In genomic region chr12:54414191-54414525, GRCh38 we compare ENCODE assay signal across 13 cellular contexts. TPM values are rescaled to one million over a fixed set of nuclear protein-coding genes. Genes with fewer than 3 reads are reported as not detected.
A peak's percentile ranks its signal among the peaks of the same experiment; 100 is the strongest.
DNase-seq lines count a peak whose midpoint lies in the region; ATAC-seq and TF ChIP-seq lines count a peak whose summit lies in the region.
"Had no signal": no experiment of that assay in that cellular context is flagged by ENCODE, and none has a peak within 500 bp of the region (broad histone marks: within the 10 kb centered on the region; RNA-seq: fewer than 3 reads in every experiment).

No MANE protein-coding gene starts in this region.

- H3K36me3 Mint-ChIP-seq in HFFc6 (ENCODE audit: low read depth): peaks cover 18% of the 10 kb centered on the region
- no peaks in the 10 kb centered on the region for H3K36me3 Mint-ChIP-seq in natural killer cell treated with Interleukin-12 subunit alpha and Interleukin-12 subunit beta and Interleukin-15 and Interleukin-18, amount 100 ng/mL, for 72 hours

- H3K36me3 ChIP-seq in A673 (ENCODE audit: insufficient read depth, low read length, poor library complexity, severe bottlenecking) (peaks cover 2% of the 10 kb centered on the region), breast epithelium (no peaks in the 10 kb centered on the region)

- no peak for TF ChIP-seq POLR2A in breast epithelium (IDR thresholded peaks at IDR 0.05)

- POLR2A ChIA-PET in A673 (lab: Charles Lee; ENCODE audit: low non-redundant PET): interaction anchor here (0.5 to 0.6 kb wide), 2 partner anchors 17 to 150 kb away, joined by 3 to 4 read pairs; no protein-coding TSS in a partner anchor

- H3K27me3 ChIP-seq in A673 (replicated peaks; ENCODE audit: insufficient read depth, low read depth, low read length, poor library complexity) (no peaks in the 10 kb centered on the region), breast epithelium (no peaks in the 10 kb centered on the region)
- H3K27me3 ChIP-seq: testis had no signal

- no TSS peak for BruUV-seq in A673 (replicated peaks; lab: Mats Ljungman, UMichigan)

- peaks cover 68% of the 10 kb centered on the region for H3K4me1 Mint-ChIP-seq in HFFc6 (ENCODE audit: low read depth)
- H3K4me1 Mint-ChIP-seq in natural killer cell treated with Interleukin-12 subunit alpha and Interleukin-12 subunit beta and Interleukin-15 and Interleukin-18, amount 100 ng/mL, for 72 hours (ENCODE audit: low read depth in 2 of 2): peaks cover 54 to 56% of the 10 kb centered on the region in 2 donors

- no peaks in the 10 kb centered on the region for H3K9me3 ChIP-seq in A673 (ENCODE audit: low read depth, low read length, poor library complexity, severe bottlenecking)
- no peaks in the 10 kb centered on the region for H3K9me3 ChIP-seq in breast epithelium
- H3K9me3 ChIP-seq: testis had no signal

- H3K4me1 ChIP-seq in A673 (ENCODE audit: insufficient read depth, low read length, poor library complexity, severe bottlenecking) (peaks cover 61% of the 10 kb centered on the region), breast epithelium (peaks cover 0 to 5% of the 10 kb centered on the region in 2 donors)
- H3K4me1 ChIP-seq: testis had no signal

- peak overlapping the region; percentile 47; the same call in 1 of the 2 replicates for H3K4me3 Mint-ChIP-seq in HFFc6
- H3K4me3 Mint-ChIP-seq in natural killer cell treated with Interleukin-12 subunit alpha and Interleukin-12 subunit beta and Interleukin-15 and Interleukin-18, amount 100 ng/mL, for 72 hours: peak overlapping the region; percentile 83

- peaks cover 2% of the 10 kb centered on the region for H3K27me3 Mint-ChIP-seq in HFFc6 (ENCODE audit: insufficient read depth)
- H3K27me3 Mint-ChIP-seq in natural killer cell treated with Interleukin-12 subunit alpha and Interleukin-12 subunit beta and Interleukin-15 and Interleukin-18, amount 100 ng/mL, for 72 hours: no peaks in the 10 kb centered on the region

- H3K27ac ChIP-seq in A673 (ENCODE audit: low read depth, low read length, poor library complexity, severe bottlenecking): peak overlapping the region; percentile 77
- H3K27ac ChIP-seq in breast epithelium: peak overlapping the region; percentile 50 to 82
- H3K27ac ChIP-seq: testis had no signal

- no peaks in the 10 kb centered on the region for H3K9me3 Mint-ChIP-seq in HFFc6
- H3K9me3 Mint-ChIP-seq in natural killer cell treated with Interleukin-12 subunit alpha and Interleukin-12 subunit beta and Interleukin-15 and Interleukin-18, amount 100 ng/mL, for 72 hours: no peaks in the 10 kb centered on the region

- CTCF ChIA-PET in A673 (lab: Charles Lee): no interaction called here

- intact Hi-C loops in A673 (cut with micrococcal nuclease; ENCODE audit: unreplicated experiment): no loop called here
- intact Hi-C loops in breast epithelium (cut with DNase I; ENCODE audit: low total_unique reads): no loop called here

- TF ChIP-seq CTCF in A673 (conservative IDR thresholded peaks at IDR 0.05; ENCODE audit: low read depth, low read length) (no peak), HFFc6 (IDR thresholded peaks at IDR 0.05) (no peak), breast epithelium (IDR thresholded peaks at IDR 0.05) (no peak), omental fat pad (IDR thresholded peaks at IDR 0.05) (no peak)

- H3K27ac Mint-ChIP-seq in HFFc6: peak overlapping the region; percentile 96
- H3K27ac Mint-ChIP-seq in natural killer cell treated with Interleukin-12 subunit alpha and Interleukin-12 subunit beta and Interleukin-15 and Interleukin-18, amount 100 ng/mL, for 72 hours: peak overlapping the region; percentile 81 to 85

- DNase-seq in A673 (ENCODE audit: low spot score) (no peak), HFFc6 (no peak), breast epithelium (ENCODE audit: low spot score in 2 of 2) (no peak), omental fat pad (ENCODE audit: low spot score) (no peak), A172 (ENCODE audit: low spot score) (no peak), cerebellar cortex (ENCODE audit: low spot score) (no peak), NCI-H2227 (lab: John Stamatoyannopoulos, UW; ENCODE audit: unreplicated experiment) (no peak)
- no peak for DNase-seq in natural killer cell treated with Interleukin-12 subunit alpha and Interleukin-12 subunit beta and Interleukin-15 and Interleukin-18, amount 100 ng/mL, for 72 hours (ENCODE audit: low spot score)
- DNase-seq: Calu3, NCI-H524 treated with DMSO at 0.1 percent for 48 hours, T1000, testis had no signal

- ATAC-seq in natural killer cell treated with Interleukin-12 subunit alpha and Interleukin-12 subunit beta and Interleukin-15 and Interleukin-18, amount 100 ng/mL, for 72 hours: no peak
- no peak for ATAC-seq in omental fat pad (ENCODE audit: low FRiP score)

- H3K4me3 ChIP-seq in A673 (ENCODE audit: low read depth, low read length, poor library complexity, severe bottlenecking): no peak overlapping the region
- H3K4me3 ChIP-seq in breast epithelium: peak overlapping the region in 2 of 3 donors; percentile 30 to 47
- H3K4me3 ChIP-seq: lung, testis had no signal

RNA-seq across cellular contexts. Expression of gene ITGA5, which starts 4.9 kb away (rescaled TPM):
- total RNA-seq in A673 (2021): 96.8 and 108 TPM in 2 replicates
- total RNA-seq in HFFc6 (2021; fragmentation: NEBNext Ultra II Directional; extraction: Animal tissue kit (Norgen Biotek cat#: 25700)): 100 to 1,000 TPM; 261 to 355 (median 329) TPM
- total RNA-seq in breast epithelium: 100 to 1,000 TPM in 1 of 3 donors, 10 to 100 TPM in 2; 30.4 to 135 (median 81.9) TPM
- total RNA-seq in natural killer cell treated with Interleukin-12 subunit alpha and Interleukin-12 subunit beta and Interleukin-15 and Interleukin-18, amount 100 ng/mL, for 72 hours: 10 to 100 TPM; 31.8 to 32.1 TPM
- 100 to 1,000 TPM in 2 of 4 donors, 10 to 100 TPM in 2; 76.9 to 292 (median 118) TPM for total RNA-seq in omental fat pad
- total RNA-seq in A172 (2014; rRNA removed; shearing (Covaris generic)): 215 and 219 TPM in 2 replicates

RNA-seq across cellular contexts. Expression of gene ZNF385A, which starts 29.6 kb away (rescaled TPM):
- 17.5 and 26.8 TPM in 2 replicates for total RNA-seq in A673 (2021)
- total RNA-seq in HFFc6 (2021; fragmentation: NEBNext Ultra II Directional; extraction: Animal tissue kit (Norgen Biotek cat#: 25700)): 1 to 10 TPM; 4.0 to 7.4 (median 6.1) TPM
- total RNA-seq in breast epithelium: 10 to 100 TPM in 2 of 3 donors, 1 to 10 TPM in 1; 8.9 to 18.4 (median 10.5) TPM
- total RNA-seq in natural killer cell treated with Interleukin-12 subunit alpha and Interleukin-12 subunit beta and Interleukin-15 and Interleukin-18, amount 100 ng/mL, for 72 hours: 1 to 10 TPM; 1.1 to 1.5 TPM
- 10 to 100 TPM in 3 of 4 donors, 1 to 10 TPM in 1; 9.5 to 36.3 (median 21.8) TPM for total RNA-seq in omental fat pad
- 1.3 and 5.3 TPM in 2 replicates for total RNA-seq in A172 (2014; rRNA removed; shearing (Covaris generic))

RNA-seq across cellular contexts. Expression of gene GPR84, which starts 49.9 kb away (rescaled TPM):
- total RNA-seq in A673 (2021) (not detected in 2 replicates), breast epithelium (under 1 TPM in 1 of 3 donors, not detected in 2; 0.44 TPM), omental fat pad (1 to 10 TPM in 3 of 4 donors, not detected in 1; 1.0 to 3.5 (median 2.9) TPM)
- total RNA-seq in HFFc6 (2021; fragmentation: NEBNext Ultra II Directional; extraction: Animal tissue kit (Norgen Biotek cat#: 25700)): not detected
- total RNA-seq in natural killer cell treated with Interleukin-12 subunit alpha and Interleukin-12 subunit beta and Interleukin-15 and Interleukin-18, amount 100 ng/mL, for 72 hours: 10 to 100 TPM; 23.5 to 91.5 TPM
- total RNA-seq in A172 (2014; rRNA removed; shearing (Covaris generic)): not detected in 2 replicates
- total RNA-seq: Calu3 had no signal

RNA-seq across cellular contexts. Expression of gene GTSF1, which starts 59.2 kb away (rescaled TPM):
- total RNA-seq in A673 (2021) (not detected in 2 replicates), breast epithelium (1 to 10 TPM in 1 of 3 donors, under 1 TPM in 1, not detected in 1; 0.96 to 1.3 TPM), omental fat pad (under 1 TPM in 1 of 4 donors, not detected in 3; 0.96 TPM)
- not detected for total RNA-seq in HFFc6 (2021; fragmentation: NEBNext Ultra II Directional; extraction: Animal tissue kit (Norgen Biotek cat#: 25700))
- 10 to 100 TPM in 1 of 2 donors, 1 to 10 TPM in 1; 7.2 to 10.5 TPM for total RNA-seq in natural killer cell treated with Interleukin-12 subunit alpha and Interleukin-12 subunit beta and Interleukin-15 and Interleukin-18, amount 100 ng/mL, for 72 hours
- total RNA-seq in A172 (2014; rRNA removed; shearing (Covaris generic)): not detected in 2 replicates

Comparison
In these comparisons a context has a peak if more than half of its experiments do, and no peak if none do; other contexts are left out.
1. RNA of gene GPR84, which starts 49.9 kb away (total RNA-seq): 23.5 to 91.5 TPM in natural killer cell treated with Interleukin-12 subunit alpha and Interleukin-12 subunit beta and Interleukin-15 and Interleukin-18, amount 100 ng/mL, for 72 hours; 1.0 to 3.5 TPM in omental fat pad, 0.44 TPM in breast epithelium, not detected in A673, not detected in HFFc6 and not detected in A172; every median in the first group is over 4 times any median in the second.